8 cellular contexts compared by ENCODE assay signal in the genomic region with DNA sequence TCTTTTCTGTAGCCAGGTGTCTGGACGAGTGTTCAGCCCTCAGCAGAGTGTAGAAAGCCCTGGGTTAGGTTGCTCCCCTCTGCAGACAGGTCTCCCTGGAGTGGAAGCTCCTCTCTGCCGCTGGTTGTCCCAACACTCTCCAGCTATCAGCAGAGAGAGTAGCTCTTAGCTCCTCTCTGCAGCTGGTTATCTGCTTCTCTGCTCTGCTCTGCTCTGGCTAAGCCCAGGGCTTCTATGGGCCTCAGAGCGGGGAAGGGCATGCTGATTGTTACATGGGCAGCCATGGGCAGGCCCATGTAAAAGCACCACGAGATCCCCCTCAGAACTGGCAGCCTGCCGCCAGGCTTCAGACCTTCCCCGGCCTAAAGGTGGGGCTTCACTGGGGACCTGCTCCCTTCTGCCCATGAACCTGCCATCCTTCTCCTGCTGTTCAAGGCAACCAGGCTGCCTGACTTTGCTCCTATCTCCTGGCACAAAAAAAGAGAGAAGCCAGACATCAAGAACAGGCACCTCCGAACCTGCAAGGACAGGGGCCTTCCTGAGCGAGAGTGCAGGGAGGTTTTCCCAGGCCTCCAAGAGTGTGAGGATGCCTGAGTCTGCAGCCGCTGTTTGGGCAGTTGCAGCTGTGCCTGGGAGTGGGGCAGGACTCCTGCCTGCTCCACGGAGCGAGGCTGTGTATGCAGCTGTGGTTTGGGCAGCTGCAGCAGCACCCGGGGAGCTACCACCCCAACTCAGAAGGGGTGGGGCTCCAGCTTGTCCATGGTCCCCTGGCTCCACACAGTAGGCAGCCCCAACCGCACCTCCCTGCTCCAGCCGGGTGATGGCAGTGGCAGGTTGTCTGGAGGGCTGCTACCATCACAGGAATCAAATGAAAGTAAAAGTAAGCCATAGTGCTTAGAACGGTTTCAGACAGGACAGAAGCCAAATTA.
A peak's percentile ranks its signal among the peaks of the same experiment; 100 is the strongest.
DNase-seq lines count a peak whose midpoint lies in the region; ATAC-seq, FAIRE-seq and TF ChIP-seq lines count a peak whose summit lies in the region.

No MANE protein-coding gene starts in this region.

- TF ChIP-seq POLR2A in GM12891 (IDR thresholded peaks at IDR 0.05; ENCODE audit: low read depth, low read length), result no peak

- no peaks in the 10 kb centered on the region for H3K36me3 ChIP-seq in RWPE2 (ENCODE audit: low read depth)

- H3K9me3 ChIP-seq in RWPE2 (ENCODE audit: severe bottlenecking), result no peaks in the 10 kb centered on the region

- no peaks in the 10 kb centered on the region for H3K27me3 ChIP-seq in RWPE2 (ENCODE audit: insufficient read depth, poor library complexity, severe bottlenecking)
- no peaks in the 10 kb centered on the region for H3K27me3 ChIP-seq in layer of hippocampus (ENCODE audit: control insufficient read depth, insufficient read depth, low read length)

- H3K4me1 ChIP-seq in RWPE2 (ENCODE audit: insufficient read depth, poor library complexity, severe bottlenecking), result no peaks in the 10 kb centered on the region

- DNase-seq in COLO668 (lab: John Stamatoyannopoulos, UW; ENCODE audit: unreplicated experiment) (peak; percentile 53), HCEC 1CT (peak; percentile 23), RWPE2 (ENCODE audit: low spot score) (no peak), NCI-H2227 (lab: John Stamatoyannopoulos, UW; ENCODE audit: unreplicated experiment) (no peak), GM12891 (ENCODE audit: insufficient read length, low spot score) (no peak)
- no peak for DNase-seq in activated CD4-positive, alpha-beta T cell treated with anti-CD3 and anti-CD28 coated beads for 1 hour

- peak; percentile 70; the same call in 2 of the 3 replicates for ATAC-seq in RWPE2 (ENCODE audit: low read depth)
- no peak for ATAC-seq in HG03039 (IDR thresholded peaks at IDR 0.05; ENCODE audit: unreplicated experiment)

- no peak overlapping the region for H3K27ac ChIP-seq in RWPE2 (ENCODE audit: poor library complexity, severe bottlenecking)
- H3K27ac ChIP-seq in layer of hippocampus (ENCODE audit: low read depth, low read length), result peak overlapping the region; percentile 89

- no peak for TF ChIP-seq CTCF in RWPE2 (IDR thresholded peaks at IDR 0.05; ENCODE audit: poor library complexity, severe bottlenecking)

- FAIRE-seq in GM12891 (lab: Jason Lieb, UNC), result no peak

- H3K4me3 ChIP-seq in RWPE2 (ENCODE audit: severe bottlenecking), result no peak overlapping the region

TF ChIP-seq in GM12891, 5 proteins besides CTCF, POLR2A, EP300 and RAD21:
- no peak for TF ChIP-seq SPI1 (IDR thresholded peaks at IDR 0.05; ENCODE audit: low read depth, low read length)
- TF ChIP-seq POLR2AphosphoS5 (IDR thresholded peaks at IDR 0.05; ENCODE audit: low read depth, low read length), result no peak
- TF ChIP-seq PAX5 (IDR thresholded peaks at IDR 0.05; ENCODE audit: insufficient read depth, low read length, severe bottlenecking), result no peak
- no peak for TF ChIP-seq POU2F2 (IDR thresholded peaks at IDR 0.05; ENCODE audit: low read depth, low read length)
- no peak for TF ChIP-seq TAF1 (IDR thresholded peaks at IDR 0.05; ENCODE audit: low read depth, low read length)
TF ChIP-seq in GM12891: peak in this region for 0.

Comparison
In these comparisons a context has a peak if more than half of its experiments do, and no peak if none do; other contexts are left out.
1. DNase-seq: peak in COLO668 (single experiment) and HCEC 1CT (single experiment); none in RWPE2 (single experiment), activated CD4-positive, alpha-beta T cell treated with anti-CD3 and anti-CD28 coated beads for 1 hour (single experiment), NCI-H2227 (single experiment) and GM12891 (single experiment).